In genomic region chr6:111503660-111504059, GRCh38 we compare ENCODE assay signal across 1 cellular context.
TF ChIP-seq lines count a peak whose summit lies in the region.

No MANE protein-coding gene starts in this region.

TF ChIP-seq in SK-N-SH, 30 proteins besides CTCF, POLR2A, EP300 and RAD21 (continued from another document):
- TF ChIP-seq, protein P1, sequence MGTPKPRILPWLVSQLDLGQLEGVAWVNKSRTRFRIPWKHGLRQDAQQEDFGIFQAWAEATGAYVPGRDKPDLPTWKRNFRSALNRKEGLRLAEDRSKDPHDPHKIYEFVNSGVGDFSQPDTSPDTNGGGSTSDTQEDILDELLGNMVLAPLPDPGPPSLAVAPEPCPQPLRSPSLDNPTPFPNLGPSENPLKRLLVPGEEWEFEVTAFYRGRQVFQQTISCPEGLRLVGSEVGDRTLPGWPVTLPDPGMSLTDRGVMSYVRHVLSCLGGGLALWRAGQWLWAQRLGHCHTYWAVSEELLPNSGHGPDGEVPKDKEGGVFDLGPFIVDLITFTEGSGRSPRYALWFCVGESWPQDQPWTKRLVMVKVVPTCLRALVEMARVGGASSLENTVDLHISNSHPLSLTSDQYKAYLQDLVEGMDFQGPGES (IDR thresholded peaks at IDR 0.05; ENCODE audit: low read depth, low read length): no peak
- TF ChIP-seq MAX (IDR thresholded peaks at IDR 0.05; ENCODE audit: low read depth) (no peak), NRF1 (IDR thresholded peaks at IDR 0.05; ENCODE audit: low read depth, low read length) (no peak), FOSL2 (IDR thresholded peaks at IDR 0.05; ENCODE audit: borderline replicate concordance, low read depth) (no peak), RFX5 (IDR thresholded peaks at IDR 0.05; ENCODE audit: low read length) (no peak)
